ENCODE assay signal across 14 cellular contexts in genomic region chr9:14664022-14664421, GRCh38. TPM values are rescaled to one million over a fixed set of nuclear protein-coding genes. Genes with fewer than 3 reads are reported as not detected.
"Had no signal": no experiment of that assay in that cellular context is flagged by ENCODE, and none has a peak within 500 bp of the region (broad histone marks: within the 10 kb centered on the region; RNA-seq: fewer than 3 reads in every experiment).

No MANE protein-coding gene starts in this region.

RNA-seq across cellular contexts. Expression of gene CER1, which starts 58.5 kb away (rescaled TPM):
- total RNA-seq: activated B cell treated with CpG ODN at 0.5 μM for 24 hours; activated CD4-positive, alpha-beta memory T cell treated with anti-CD3 and anti-CD28 coated beads for 36 hours; activated CD4-positive, alpha-beta memory T cell treated with anti-CD3 and anti-CD28 coated beads, Interleukin-2, amount 10 ng/mL, durations not matched to agents 7 days and 5 days; activated CD4-positive, alpha-beta T cell treated with anti-CD3 and anti-CD28 coated beads for 36 hours; activated CD4-positive, alpha-beta T cell treated with anti-CD3 and anti-CD28 coated beads, Interleukin-2, amount 10 ng/mL, durations not matched to agents 24 days and 14 days; activated CD4-positive, alpha-beta T cell treated with anti-CD3 and anti-CD28 coated beads, Interleukin-2, amount 10 ng/mL, durations not matched to agents 7 days and 5 days; activated CD8-positive, alpha-beta memory T cell treated with anti-CD3 and anti-CD28 coated beads for 36 hours; activated CD8-positive, alpha-beta memory T cell treated with anti-CD3 and anti-CD28 coated beads, Interleukin-2, amount 10 ng/mL, durations not matched to agents 7 days and 5 days; activated CD8-positive, alpha-beta T cell treated with anti-CD3 and anti-CD28 coated beads for 36 hours; activated CD8-positive, alpha-beta T cell treated with anti-CD3 and anti-CD28 coated beads, Interleukin-2, amount 10 ng/mL, durations not matched to agents 7 days and 5 days; T-cell; T-helper 1 cell treated with Interleukin-12 subunit alpha and Interleukin-12 subunit beta and Interleukin-4 antibody, amounts not matched to agents 30 ng/mL and 1 ng/mL, for 36 hours; T-helper 17 cell; T-helper 2 cell treated with Interferon-gamma antibody and Interleukin-4, amounts not matched to agents 100 ng/mL and 5 ng/mL, for 36 hours had no signal
